Comparison of ENCODE assay signal across 8 cellular contexts in the genomic region with DNA sequence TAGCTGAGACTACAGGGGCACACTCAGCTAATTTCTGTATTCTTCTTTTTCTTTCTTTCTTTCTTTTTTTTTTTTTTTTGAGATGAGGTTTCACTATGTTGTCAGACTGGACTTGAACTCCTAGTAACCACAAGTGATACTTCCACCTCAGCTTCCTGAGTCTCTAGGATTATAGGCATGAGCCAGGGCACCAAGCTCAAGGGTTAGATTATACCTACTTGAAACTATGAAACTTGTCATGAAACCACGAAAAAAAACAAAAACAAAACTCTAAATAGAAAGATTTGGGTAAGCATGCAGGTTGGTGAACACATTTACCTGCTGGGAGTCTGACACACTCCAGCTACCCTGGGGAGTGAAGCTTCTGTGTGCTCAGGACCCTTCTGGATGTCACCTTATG.
"Had no signal": no experiment of that assay in that cellular context is flagged by ENCODE, and none has a peak within 500 bp of the region (broad histone marks: within the 10 kb centered on the region; RNA-seq: fewer than 3 reads in every experiment).

No MANE protein-coding gene starts in this region.

- DNase-seq: H9, HCEC 1CT, KBM-7 had no signal

- H3K27ac ChIP-seq: HL-60 had no signal

- H3K4me2 ChIP-seq: GM23338 had no signal

- FAIRE-seq: H1, H54, HepG2 had no signal

- H3K4me3 ChIP-seq: GM23338 had no signal

- H2AFZ ChIP-seq: GM23338 had no signal

- ATAC-seq: GM23338, HepG2 had no signal
